In the genomic region with DNA sequence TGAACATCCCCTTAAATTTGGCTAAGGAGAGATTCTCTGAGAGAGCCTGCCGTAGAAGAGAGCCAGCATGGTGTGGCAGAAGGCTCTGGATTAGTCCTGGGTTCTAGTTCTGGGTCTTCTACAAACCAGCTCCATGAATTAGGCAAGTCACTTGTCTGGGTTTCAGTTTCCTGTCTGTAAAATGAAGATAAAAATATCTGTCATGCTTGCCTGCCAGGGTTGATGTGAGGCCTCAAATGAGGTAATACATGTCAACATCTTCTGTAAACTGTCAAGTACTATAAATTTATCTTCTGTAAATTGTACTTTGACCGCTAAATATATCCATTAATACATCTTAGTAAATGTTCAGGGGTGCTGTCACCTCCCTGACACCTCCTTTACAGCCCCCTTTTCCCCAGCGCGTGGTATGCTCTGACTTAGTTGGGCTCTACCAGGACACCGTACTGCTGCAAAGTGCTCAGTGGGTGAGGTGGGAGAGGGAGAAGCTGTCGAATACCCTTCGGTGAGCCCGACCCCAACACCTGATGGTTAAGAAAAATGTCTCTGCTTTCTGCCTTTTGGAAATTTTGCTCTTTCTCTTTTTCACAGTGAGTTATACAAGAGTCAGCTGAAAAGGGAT, we compare ENCODE assay signal across 1 cellular context.
A peak's percentile ranks its signal among the peaks of the same experiment; 100 is the strongest.
TF ChIP-seq lines count a peak whose summit lies in the region.

No MANE protein-coding gene starts in this region.

TF ChIP-seq in K562, 482 proteins besides CTCF, POLR2A, EP300 and RAD21 (continued from another document):
- TF ChIP-seq, protein P1, sequence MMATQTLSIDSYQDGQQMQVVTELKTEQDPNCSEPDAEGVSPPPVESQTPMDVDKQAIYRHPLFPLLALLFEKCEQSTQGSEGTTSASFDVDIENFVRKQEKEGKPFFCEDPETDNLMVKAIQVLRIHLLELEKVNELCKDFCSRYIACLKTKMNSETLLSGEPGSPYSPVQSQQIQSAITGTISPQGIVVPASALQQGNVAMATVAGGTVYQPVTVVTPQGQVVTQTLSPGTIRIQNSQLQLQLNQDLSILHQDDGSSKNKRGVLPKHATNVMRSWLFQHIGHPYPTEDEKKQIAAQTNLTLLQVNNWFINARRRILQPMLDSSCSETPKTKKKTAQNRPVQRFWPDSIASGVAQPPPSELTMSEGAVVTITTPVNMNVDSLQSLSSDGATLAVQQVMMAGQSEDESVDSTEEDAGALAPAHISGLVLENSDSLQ (IDR thresholded peaks at IDR 0.05): peak; percentile 85
- TF ChIP-seq CBFA2T2 (conservative IDR thresholded peaks at IDR 0.05) (0 out of 2 replicates have a peak, but pooled peaks have one; percentile 15), TCF3 (CRISPR knock-in tag; IDR thresholded peaks at IDR 0.05) (peak; percentile 69), JUND (IDR thresholded peaks at IDR 0.05; ENCODE audit: borderline replicate concordance, low read depth, low read length) (peak; percentile 45; the same call in 1 of the 2 replicates), JUND (tag; IDR thresholded peaks at IDR 0.05; ENCODE audit: borderline replicate concordance, low read depth, low read length) (peak; percentile 59; the same call in 2 of the 3 replicates), ATF7 (IDR thresholded peaks at IDR 0.05) (peak; percentile 66; the same call in 1 of the 2 replicates), ETV1 (tag; conservative IDR thresholded peaks at IDR 0.05; ENCODE audit: low read depth) (peak; percentile 40; the same call in 1 of the 2 replicates), C11orf30 (IDR thresholded peaks at IDR 0.05; ENCODE audit: low read depth) (peak; percentile 5; the same call in 1 of the 2 replicates), RBM22 (IDR thresholded peaks at IDR 0.05; ENCODE audit: low read depth, low read length, poor library complexity, severe bottlenecking) (no peak), TEAD4 (IDR thresholded peaks at IDR 0.05; ENCODE audit: low read length) (peak; percentile 57), TEAD4 (CRISPR knock-in tag; IDR thresholded peaks at IDR 0.05; ENCODE audit: borderline replicate concordance) (no peak), DPF2 (IDR thresholded peaks at IDR 0.05) (peak; percentile 48; the same call in 1 of the 2 replicates), MEIS2 (IDR thresholded peaks at IDR 0.05; ENCODE audit: partially characterized antibody) (peak; percentile 94), NCOR1 (IDR thresholded peaks at IDR 0.05) (peak; percentile 46; the same call in 1 of the 2 replicates), CBFA2T3 (IDR thresholded peaks at IDR 0.05) (peak; percentile 75), ARID1B (IDR thresholded peaks at IDR 0.05) (peak; percentile 75), ZNF134 (CRISPR knock-in tag; conservative IDR thresholded peaks at IDR 0.05) (0 out of 2 replicates have a peak, but pooled peaks have one; percentile 38), MTA2 (IDR thresholded peaks at IDR 0.05; ENCODE audit: low read depth) (0 out of 2 replicates have a peak, but pooled peaks have one; percentile 18), NCOA1 (IDR thresholded peaks at IDR 0.05; ENCODE audit: low read depth) (0 out of 2 replicates have a peak, but pooled peaks have one; percentile 13), CREM (IDR thresholded peaks at IDR 0.05; ENCODE audit: low read depth) (0 out of 2 replicates have a peak, but pooled peaks have one; percentile 19), TRIM24 (IDR thresholded peaks at IDR 0.05) (0 out of 4 replicates have a peak, but pooled peaks of 1 of the 2 experiments have one; percentile 26), TAL1 (IDR thresholded peaks at IDR 0.05) (peak; percentile 64), RCOR1 (IDR thresholded peaks at IDR 0.05; ENCODE audit: borderline replicate concordance in 1 of 2, low read depth in 2 of 2, low read length in 2 of 2) (0 out of 4 replicates have a peak, but pooled peaks of 1 of the 2 experiments have one; percentile 18), FOXM1 (IDR thresholded peaks at IDR 0.05; ENCODE audit: low read depth) (no peak), FOXM1 (CRISPR knock-in tag; IDR thresholded peaks at IDR 0.05; ENCODE audit: low read depth) (no peak)
- TF ChIP-seq, protein P2, sequence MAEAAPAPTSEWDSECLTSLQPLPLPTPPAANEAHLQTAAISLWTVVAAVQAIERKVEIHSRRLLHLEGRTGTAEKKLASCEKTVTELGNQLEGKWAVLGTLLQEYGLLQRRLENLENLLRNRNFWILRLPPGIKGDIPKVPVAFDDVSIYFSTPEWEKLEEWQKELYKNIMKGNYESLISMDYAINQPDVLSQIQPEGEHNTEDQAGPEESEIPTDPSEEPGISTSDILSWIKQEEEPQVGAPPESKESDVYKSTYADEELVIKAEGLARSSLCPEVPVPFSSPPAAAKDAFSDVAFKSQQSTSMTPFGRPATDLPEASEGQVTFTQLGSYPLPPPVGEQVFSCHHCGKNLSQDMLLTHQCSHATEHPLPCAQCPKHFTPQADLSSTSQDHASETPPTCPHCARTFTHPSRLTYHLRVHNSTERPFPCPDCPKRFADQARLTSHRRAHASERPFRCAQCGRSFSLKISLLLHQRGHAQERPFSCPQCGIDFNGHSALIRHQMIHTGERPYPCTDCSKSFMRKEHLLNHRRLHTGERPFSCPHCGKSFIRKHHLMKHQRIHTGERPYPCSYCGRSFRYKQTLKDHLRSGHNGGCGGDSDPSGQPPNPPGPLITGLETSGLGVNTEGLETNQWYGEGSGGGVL (CRISPR knock-in tag; IDR thresholded peaks at IDR 0.05): no peak
- TF ChIP-seq, protein P3, sequence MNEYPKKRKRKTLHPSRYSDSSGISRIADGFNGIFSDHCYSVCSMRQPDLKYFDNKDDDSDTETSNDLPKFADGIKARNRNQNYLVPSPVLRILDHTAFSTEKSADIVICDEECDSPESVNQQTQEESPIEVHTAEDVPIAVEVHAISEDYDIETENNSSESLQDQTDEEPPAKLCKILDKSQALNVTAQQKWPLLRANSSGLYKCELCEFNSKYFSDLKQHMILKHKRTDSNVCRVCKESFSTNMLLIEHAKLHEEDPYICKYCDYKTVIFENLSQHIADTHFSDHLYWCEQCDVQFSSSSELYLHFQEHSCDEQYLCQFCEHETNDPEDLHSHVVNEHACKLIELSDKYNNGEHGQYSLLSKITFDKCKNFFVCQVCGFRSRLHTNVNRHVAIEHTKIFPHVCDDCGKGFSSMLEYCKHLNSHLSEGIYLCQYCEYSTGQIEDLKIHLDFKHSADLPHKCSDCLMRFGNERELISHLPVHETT (CRISPR knock-in tag; conservative IDR thresholded peaks at IDR 0.05 in 1 of 2, IDR thresholded peaks at IDR 0.05 in 1 of 2): no peak
- TF ChIP-seq, protein P4, sequence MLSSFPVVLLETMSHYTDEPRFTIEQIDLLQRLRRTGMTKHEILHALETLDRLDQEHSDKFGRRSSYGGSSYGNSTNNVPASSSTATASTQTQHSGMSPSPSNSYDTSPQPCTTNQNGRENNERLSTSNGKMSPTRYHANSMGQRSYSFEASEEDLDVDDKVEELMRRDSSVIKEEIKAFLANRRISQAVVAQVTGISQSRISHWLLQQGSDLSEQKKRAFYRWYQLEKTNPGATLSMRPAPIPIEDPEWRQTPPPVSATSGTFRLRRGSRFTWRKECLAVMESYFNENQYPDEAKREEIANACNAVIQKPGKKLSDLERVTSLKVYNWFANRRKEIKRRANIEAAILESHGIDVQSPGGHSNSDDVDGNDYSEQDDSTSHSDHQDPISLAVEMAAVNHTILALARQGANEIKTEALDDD (IDR thresholded peaks at IDR 0.05): peak; percentile 41; the same call in 1 of the 2 replicates
- TF ChIP-seq, protein P5, sequence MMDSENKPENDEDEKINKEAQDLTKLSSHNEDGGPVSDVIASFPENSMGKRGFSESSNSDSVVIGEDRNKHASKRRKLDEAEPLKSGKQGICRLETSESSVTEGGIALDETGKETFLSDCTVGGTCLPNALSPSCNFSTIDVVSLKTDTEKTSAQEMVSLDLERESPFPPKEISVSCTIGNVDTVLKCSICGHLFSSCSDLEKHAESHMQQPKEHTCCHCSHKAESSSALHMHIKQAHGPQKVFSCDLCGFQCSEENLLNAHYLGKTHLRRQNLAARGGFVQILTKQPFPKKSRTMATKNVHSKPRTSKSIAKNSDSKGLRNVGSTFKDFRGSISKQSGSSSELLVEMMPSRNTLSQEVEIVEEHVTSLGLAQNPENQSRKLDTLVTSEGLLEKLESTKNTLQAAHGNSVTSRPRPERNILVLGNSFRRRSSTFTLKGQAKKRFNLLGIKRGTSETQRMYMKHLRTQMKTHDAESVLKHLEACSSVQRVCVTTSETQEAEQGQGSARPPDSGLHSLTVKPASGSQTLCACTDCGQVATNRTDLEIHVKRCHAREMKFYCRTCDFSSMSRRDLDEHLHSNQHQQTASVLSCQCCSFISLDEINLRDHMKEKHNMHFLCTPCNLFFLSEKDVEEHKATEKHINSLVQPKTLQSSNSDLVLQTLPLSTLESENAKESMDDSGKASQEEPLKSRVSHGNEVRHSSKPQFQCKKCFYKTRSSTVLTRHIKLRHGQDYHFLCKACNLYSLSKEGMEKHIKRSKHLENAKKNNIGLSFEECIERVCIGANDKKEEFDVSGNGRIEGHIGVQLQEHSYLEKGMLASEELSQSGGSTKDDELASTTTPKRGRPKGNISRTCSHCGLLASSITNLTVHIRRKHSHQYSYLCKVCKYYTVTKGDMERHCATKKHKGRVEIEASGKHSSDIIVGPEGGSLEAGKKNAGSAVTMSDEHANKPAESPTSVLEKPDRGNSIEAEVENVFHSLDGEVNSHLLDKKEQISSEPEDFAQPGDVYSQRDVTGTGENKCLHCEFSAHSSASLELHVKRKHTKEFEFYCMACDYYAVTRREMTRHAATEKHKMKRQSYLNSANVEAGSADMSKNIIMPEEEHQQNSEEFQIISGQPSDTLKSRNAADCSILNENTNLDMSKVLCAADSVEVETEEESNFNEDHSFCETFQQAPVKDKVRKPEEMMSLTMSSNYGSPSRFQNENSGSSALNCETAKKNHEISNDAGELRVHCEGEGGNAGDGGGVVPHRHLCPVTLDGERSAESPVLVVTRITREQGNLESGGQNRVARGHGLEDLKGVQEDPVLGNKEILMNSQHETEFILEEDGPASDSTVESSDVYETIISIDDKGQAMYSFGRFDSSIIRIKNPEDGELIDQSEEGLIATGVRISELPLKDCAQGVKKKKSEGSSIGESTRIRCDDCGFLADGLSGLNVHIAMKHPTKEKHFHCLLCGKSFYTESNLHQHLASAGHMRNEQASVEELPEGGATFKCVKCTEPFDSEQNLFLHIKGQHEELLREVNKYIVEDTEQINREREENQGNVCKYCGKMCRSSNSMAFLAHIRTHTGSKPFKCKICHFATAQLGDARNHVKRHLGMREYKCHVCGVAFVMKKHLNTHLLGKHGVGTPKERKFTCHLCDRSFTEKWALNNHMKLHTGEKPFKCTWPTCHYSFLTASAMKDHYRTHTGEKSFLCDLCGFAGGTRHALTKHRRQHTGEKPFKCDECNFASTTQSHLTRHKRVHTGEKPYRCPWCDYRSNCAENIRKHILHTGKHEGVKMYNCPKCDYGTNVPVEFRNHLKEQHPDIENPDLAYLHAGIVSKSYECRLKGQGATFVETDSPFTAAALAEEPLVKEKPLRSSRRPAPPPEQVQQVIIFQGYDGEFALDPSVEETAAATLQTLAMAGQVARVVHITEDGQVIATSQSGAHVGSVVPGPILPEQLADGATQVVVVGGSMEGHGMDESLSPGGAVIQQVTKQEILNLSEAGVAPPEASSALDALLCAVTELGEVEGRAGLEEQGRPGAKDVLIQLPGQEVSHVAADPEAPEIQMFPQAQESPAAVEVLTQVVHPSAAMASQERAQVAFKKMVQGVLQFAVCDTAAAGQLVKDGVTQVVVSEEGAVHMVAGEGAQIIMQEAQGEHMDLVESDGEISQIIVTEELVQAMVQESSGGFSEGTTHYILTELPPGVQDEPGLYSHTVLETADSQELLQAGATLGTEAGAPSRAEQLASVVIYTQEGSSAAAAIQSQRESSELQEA (IDR thresholded peaks at IDR 0.05; ENCODE audit: low read depth): peak; percentile 56; the same call in 1 of the 2 replicates
- TF ChIP-seq, protein P6, sequence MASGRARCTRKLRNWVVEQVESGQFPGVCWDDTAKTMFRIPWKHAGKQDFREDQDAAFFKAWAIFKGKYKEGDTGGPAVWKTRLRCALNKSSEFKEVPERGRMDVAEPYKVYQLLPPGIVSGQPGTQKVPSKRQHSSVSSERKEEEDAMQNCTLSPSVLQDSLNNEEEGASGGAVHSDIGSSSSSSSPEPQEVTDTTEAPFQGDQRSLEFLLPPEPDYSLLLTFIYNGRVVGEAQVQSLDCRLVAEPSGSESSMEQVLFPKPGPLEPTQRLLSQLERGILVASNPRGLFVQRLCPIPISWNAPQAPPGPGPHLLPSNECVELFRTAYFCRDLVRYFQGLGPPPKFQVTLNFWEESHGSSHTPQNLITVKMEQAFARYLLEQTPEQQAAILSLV (tag; IDR thresholded peaks at IDR 0.05): no peak
- TF ChIP-seq, protein P7, sequence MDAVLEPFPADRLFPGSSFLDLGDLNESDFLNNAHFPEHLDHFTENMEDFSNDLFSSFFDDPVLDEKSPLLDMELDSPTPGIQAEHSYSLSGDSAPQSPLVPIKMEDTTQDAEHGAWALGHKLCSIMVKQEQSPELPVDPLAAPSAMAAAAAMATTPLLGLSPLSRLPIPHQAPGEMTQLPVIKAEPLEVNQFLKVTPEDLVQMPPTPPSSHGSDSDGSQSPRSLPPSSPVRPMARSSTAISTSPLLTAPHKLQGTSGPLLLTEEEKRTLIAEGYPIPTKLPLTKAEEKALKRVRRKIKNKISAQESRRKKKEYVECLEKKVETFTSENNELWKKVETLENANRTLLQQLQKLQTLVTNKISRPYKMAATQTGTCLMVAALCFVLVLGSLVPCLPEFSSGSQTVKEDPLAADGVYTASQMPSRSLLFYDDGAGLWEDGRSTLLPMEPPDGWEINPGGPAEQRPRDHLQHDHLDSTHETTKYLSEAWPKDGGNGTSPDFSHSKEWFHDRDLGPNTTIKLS (IDR thresholded peaks at IDR 0.05; ENCODE audit: borderline replicate concordance, low read depth): peak; percentile 35; the same call in 1 of the 2 replicates
- TF ChIP-seq, protein P8, sequence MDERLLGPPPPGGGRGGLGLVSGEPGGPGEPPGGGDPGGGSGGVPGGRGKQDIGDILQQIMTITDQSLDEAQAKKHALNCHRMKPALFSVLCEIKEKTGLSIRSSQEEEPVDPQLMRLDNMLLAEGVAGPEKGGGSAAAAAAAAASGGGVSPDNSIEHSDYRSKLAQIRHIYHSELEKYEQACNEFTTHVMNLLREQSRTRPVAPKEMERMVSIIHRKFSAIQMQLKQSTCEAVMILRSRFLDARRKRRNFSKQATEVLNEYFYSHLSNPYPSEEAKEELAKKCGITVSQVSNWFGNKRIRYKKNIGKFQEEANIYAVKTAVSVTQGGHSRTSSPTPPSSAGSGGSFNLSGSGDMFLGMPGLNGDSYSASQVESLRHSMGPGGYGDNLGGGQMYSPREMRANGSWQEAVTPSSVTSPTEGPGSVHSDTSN (CRISPR knock-in tag; IDR thresholded peaks at IDR 0.05; ENCODE audit: low read depth): no peak
- TF ChIP-seq, protein P8 (tag; conservative IDR thresholded peaks at IDR 0.05; ENCODE audit: low read depth): peak; percentile 93
- TF ChIP-seq, protein P9, sequence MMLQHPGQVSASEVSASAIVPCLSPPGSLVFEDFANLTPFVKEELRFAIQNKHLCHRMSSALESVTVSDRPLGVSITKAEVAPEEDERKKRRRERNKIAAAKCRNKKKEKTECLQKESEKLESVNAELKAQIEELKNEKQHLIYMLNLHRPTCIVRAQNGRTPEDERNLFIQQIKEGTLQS (IDR thresholded peaks at IDR 0.05): peak; percentile 52; the same call in 1 of the 2 replicates
- TF ChIP-seq, protein P9 (CRISPR knock-in tag; conservative IDR thresholded peaks at IDR 0.05): no peak
